ENCODE assay signal across 9 cellular contexts in genomic region chr17:78325076-78325712, GRCh38. TPM values are rescaled to one million over a fixed set of nuclear protein-coding genes. Genes with fewer than 3 reads are reported as not detected.
A peak's percentile ranks its signal among the peaks of the same experiment; 100 is the strongest.
DNase-seq lines count a peak whose midpoint lies in the region; ATAC-seq, FAIRE-seq and TF ChIP-seq lines count a peak whose summit lies in the region.
"Had no signal": no experiment of that assay in that cellular context is flagged by ENCODE, and none has a peak within 500 bp of the region (broad histone marks: within the 10 kb centered on the region; RNA-seq: fewer than 3 reads in every experiment).

No MANE protein-coding gene starts in this region.

- intact Hi-C loops in CD14-positive monocyte (cut with micrococcal nuclease): loop anchor here in 1 of 2 donors (5.0 kb wide), 2 partner anchors 33 to 37 kb away; partner anchors contain the start of gene SOCS3

- peak overlapping the region; percentile 87 to 99 (median 96) for H3K27ac Mint-ChIP-seq in CD14-positive monocyte
- H3K27ac Mint-ChIP-seq in osteocyte (ENCODE audit: unreplicated experiment): peak overlapping the region; percentile 100
- H3K27ac Mint-ChIP-seq: memory B cell had no signal

- H3K4me3 ChIP-seq in fibroblast of villous mesenchyme (ENCODE audit: low read depth, low read length): no peak overlapping the region

- H3K4me3 Mint-ChIP-seq in CD14-positive monocyte (peak overlapping the region; percentile 72 to 91), osteocyte (ENCODE audit: unreplicated experiment) (peak overlapping the region; percentile 62)
- H3K4me3 Mint-ChIP-seq: memory B cell had no signal

- DNase-seq in CD14-positive monocyte (ENCODE audit: low spot score) (no peak), T1000 (lab: John Stamatoyannopoulos, UW) (peak; percentile 19), fibroblast of villous mesenchyme (ENCODE audit: low read depth) (peak; percentile 78), osteocyte (ENCODE audit: extremely low spot score, unreplicated experiment) (no peak), NCI-H128 (lab: John Stamatoyannopoulos, UW; ENCODE audit: unreplicated experiment) (no peak), RCC 7860 (ENCODE audit: low spot score) (no peak), SKM-1 (lab: John Stamatoyannopoulos, UW; ENCODE audit: unreplicated experiment) (no peak)

- H3K4me1 Mint-ChIP-seq in CD14-positive monocyte: peaks cover 45% of the 10 kb centered on the region
- peaks cover 49% of the 10 kb centered on the region for H3K4me1 Mint-ChIP-seq in osteocyte (ENCODE audit: unreplicated experiment)

- TF ChIP-seq CTCF in CD14-positive monocyte (IDR thresholded peaks at IDR 0.05) (no peak), fibroblast of villous mesenchyme (IDR thresholded peaks at IDR 0.05; ENCODE audit: insufficient read depth, low read depth, low read length) (no peak), osteocyte (IDR thresholded peaks at IDR 0.05) (no peak)

- H3K27me3 Mint-ChIP-seq in CD14-positive monocyte (ENCODE audit: low read depth in 3 of 3) (peaks cover 0 to 22% (median 2%) of the 10 kb centered on the region in 3 donors), osteocyte (ENCODE audit: unreplicated experiment) (no peaks in the 10 kb centered on the region)
- H3K27me3 Mint-ChIP-seq: memory B cell had no signal

- no peak for FAIRE-seq in RCC 7860 (lab: Jason Lieb, UNC)

- H3K36me3 Mint-ChIP-seq in CD14-positive monocyte (peaks cover 0 to 2% of the 10 kb centered on the region in 2 donors), osteocyte (ENCODE audit: unreplicated experiment) (no peaks in the 10 kb centered on the region)
- H3K36me3 Mint-ChIP-seq: memory B cell had no signal

- H3K9me3 Mint-ChIP-seq in CD14-positive monocyte: no peaks in the 10 kb centered on the region
- no peaks in the 10 kb centered on the region for H3K9me3 Mint-ChIP-seq in osteocyte (ENCODE audit: unreplicated experiment)
- H3K9me3 Mint-ChIP-seq: memory B cell had no signal

- ATAC-seq in HG03045 (IDR thresholded peaks at IDR 0.05; ENCODE audit: unreplicated experiment): no peak

RNA-seq across cellular contexts. Expression of gene SOCS3, which starts 34.7 kb away (rescaled TPM):
- polyA plus RNA-seq in CD14-positive monocyte: 100 to 1,000 TPM; 123 to 144 TPM
- total RNA-seq in fibroblast of villous mesenchyme (59.6 and 70.0 TPM in 2 replicates), osteocyte (79.1 and 86.4 TPM in 2 replicates)

RNA-seq across cellular contexts. Expression of gene PGS1, which starts 53.3 kb away (rescaled TPM):
- polyA plus RNA-seq in CD14-positive monocyte: 10 to 100 TPM; 26.0 to 28.0 TPM
- total RNA-seq in fibroblast of villous mesenchyme (30.9 and 35.4 TPM in 2 replicates), osteocyte (52.7 and 53.0 TPM in 2 replicates)

Comparison
In these comparisons a context has a peak if more than half of its experiments do, and no peak if none do; other contexts are left out.
1. DNase-seq: peak in T1000 (single experiment) and fibroblast of villous mesenchyme (single experiment); none in CD14-positive monocyte (single experiment), osteocyte (single experiment), NCI-H128 (single experiment), RCC 7860 (single experiment) and SKM-1 (single experiment).